19 cellular contexts compared by ENCODE assay signal in genomic region chr10:89119651-89120050, GRCh38.
"Had no signal": no experiment of that assay in that cellular context is flagged by ENCODE, and none has a peak within 500 bp of the region (broad histone marks: within the 10 kb centered on the region; RNA-seq: fewer than 3 reads in every experiment).

No MANE protein-coding gene starts in this region.

- H3K4me3 ChIP-seq: body of pancreas, coronary artery, gastroesophageal sphincter, ovary, thoracic aorta had no signal

- DNase-seq: activated CD4-positive, alpha-beta T cell treated with anti-CD3 and anti-CD28 coated beads for 1 hour; activated CD4-positive, alpha-beta T cell treated with anti-CD3 and anti-CD28 coated beads, Interleukin-2, amount 50 U/mL, for 48 hours; activated CD8-positive, alpha-beta memory T cell treated with anti-CD3 and anti-CD28 coated beads, Interleukin-2, amount 10 ng/mL, durations not matched to agents 7 days and 5 days; activated effector memory CD4-positive, alpha-beta T cell treated with anti-CD3 and anti-CD28 coated beads, Interleukin-2, amount 50 U/mL, for 16 hours; activated T-cell treated with anti-CD3 and anti-CD28 coated beads, Interleukin-2, amount 50 U/mL, for 4 hours; amniotic stem cell; body of pancreas; central memory CD4-positive, alpha-beta T cell; effector memory CD4-positive, alpha-beta T cell; mesendoderm; ovary; stimulated activated CD4-positive, alpha-beta T cell treated with anti-CD3 and anti-CD28 coated beads, Interleukin-4, amount 100 ng/mL, for 1 hour; stimulated activated CD8-positive, alpha-beta memory T cell treated with anti-CD3 and anti-CD28 coated beads, Interleukin-4, amount 100 ng/mL, for 48 hours had no signal

- H3K27ac ChIP-seq: body of pancreas, coronary artery, epithelial cell of prostate, gastroesophageal sphincter, ovary, thoracic aorta had no signal

- H3K27me3 ChIP-seq: body of pancreas, gastroesophageal sphincter, ovary had no signal

- H3K36me3 ChIP-seq: gastroesophageal sphincter, ovary, thoracic aorta had no signal

- H3K4me1 ChIP-seq: body of pancreas, gastroesophageal sphincter had no signal

- H3K4me3 Mint-ChIP-seq: activated CD8-positive, alpha-beta memory T cell treated with anti-CD3 and anti-CD28 coated beads, Interleukin-2, amount 10 ng/mL, durations not matched to agents 7 days and 5 days; activated T-cell treated with anti-CD3 and anti-CD28 coated beads, Interleukin-2, amount 50 U/mL, for 4 hours; stimulated activated naive CD8-positive, alpha-beta T cell treated with anti-CD3 and anti-CD28 coated beads, Interleukin-15, Interleukin-2, amounts not matched to agents 100 ng/mL and 50 ng/mL, for 24 hours had no signal

- H3K36me3 Mint-ChIP-seq: activated CD8-positive, alpha-beta memory T cell treated with anti-CD3 and anti-CD28 coated beads, Interleukin-2, amount 10 ng/mL, durations not matched to agents 7 days and 5 days; activated naive CD4-positive, alpha-beta T cell treated with anti-CD3 and anti-CD28 coated beads, Interleukin-2, amount 50 U/mL, for 72 hours had no signal

- H3K9me3 Mint-ChIP-seq: activated naive CD4-positive, alpha-beta T cell treated with anti-CD3 and anti-CD28 coated beads, Interleukin-2, amount 50 U/mL, for 72 hours; activated T-cell treated with anti-CD3 and anti-CD28 coated beads, Interleukin-2, amount 50 U/mL, for 4 hours; stimulated activated naive CD8-positive, alpha-beta T cell treated with anti-CD3 and anti-CD28 coated beads, Interleukin-15, Interleukin-2, amounts not matched to agents 100 ng/mL and 50 ng/mL, for 24 hours had no signal

- H3K27ac Mint-ChIP-seq: activated CD8-positive, alpha-beta memory T cell treated with anti-CD3 and anti-CD28 coated beads, Interleukin-2, amount 10 ng/mL, durations not matched to agents 7 days and 5 days; activated naive CD4-positive, alpha-beta T cell treated with anti-CD3 and anti-CD28 coated beads, Interleukin-2, amount 50 U/mL, for 72 hours; stimulated activated naive CD8-positive, alpha-beta T cell treated with anti-CD3 and anti-CD28 coated beads, Interleukin-15, Interleukin-2, amounts not matched to agents 100 ng/mL and 50 ng/mL, for 24 hours had no signal

- ATAC-seq: activated CD8-positive, alpha-beta memory T cell treated with anti-CD3 and anti-CD28 coated beads, Interleukin-2, amount 10 ng/mL, durations not matched to agents 7 days and 5 days; activated naive CD4-positive, alpha-beta T cell treated with anti-CD3 and anti-CD28 coated beads, Interleukin-2, amount 50 U/mL, for 72 hours; activated T-cell treated with anti-CD3 and anti-CD28 coated beads, Interleukin-2, amount 50 U/mL, for 4 hours; body of pancreas; gastroesophageal sphincter had no signal

- H3K9me3 ChIP-seq: body of pancreas, gastroesophageal sphincter, ovary, thoracic aorta had no signal

- H3K4me1 Mint-ChIP-seq: activated CD8-positive, alpha-beta memory T cell treated with anti-CD3 and anti-CD28 coated beads, Interleukin-2, amount 10 ng/mL, durations not matched to agents 7 days and 5 days had no signal
